ENCODE assay signal across 12 cellular contexts in the genomic region with DNA sequence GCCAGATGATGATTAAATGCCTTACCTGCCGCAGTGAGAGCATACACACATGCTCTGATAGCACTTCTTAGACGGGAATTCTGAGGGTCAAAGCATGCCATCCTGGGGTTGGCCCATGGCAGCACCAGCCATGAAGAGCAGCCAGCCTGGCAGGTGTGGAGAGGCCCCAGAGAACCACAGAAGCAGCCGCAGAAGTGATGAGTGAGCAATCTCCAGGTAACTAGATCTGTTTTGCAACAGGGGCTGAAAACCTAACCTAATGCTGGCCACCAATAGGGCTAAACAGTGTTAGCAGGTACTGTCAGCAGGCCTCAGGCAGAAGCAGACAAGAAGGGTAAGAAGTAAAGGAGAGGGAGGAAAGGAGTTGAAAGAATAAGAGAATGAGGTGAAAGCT. TPM values are rescaled to one million over a fixed set of nuclear protein-coding genes. Genes with fewer than 3 reads are reported as not detected.
DNase-seq lines count a peak whose midpoint lies in the region; ATAC-seq and TF ChIP-seq lines count a peak whose summit lies in the region.
"Had no signal": no experiment of that assay in that cellular context is flagged by ENCODE, and none has a peak within 500 bp of the region (broad histone marks: within the 10 kb centered on the region; RNA-seq: fewer than 3 reads in every experiment).

No MANE protein-coding gene starts in this region.

- H3K4me1 ChIP-seq in gastrocnemius medialis (peaks cover 24 to 30% of the 10 kb centered on the region in 2 donors), testis (no peaks in the 10 kb centered on the region)
- H3K4me1 ChIP-seq in effector memory CD4-positive, alpha-beta T cell (ENCODE audit: control insufficient read depth, insufficient read depth, low read length, poor library complexity, severe bottlenecking): no peaks in the 10 kb centered on the region

- WGBS in testis, 2 donors: 90 to 92% methylated on average over 3 of the region's 3 CpGs

- in situ Hi-C loops in gastrocnemius medialis (cut with MboI; ENCODE audit: low sequenced_read_pairs in 4 of 4) (no loop called here), GM13977 (cut with MboI; ENCODE audit: low pct_unique_long_range_greater_than_20kb, low sequenced_read_pairs, unreplicated experiment) (no loop called here)

- no peaks in the 10 kb centered on the region for H3K27me3 ChIP-seq in gastrocnemius medialis
- no peaks in the 10 kb centered on the region for H3K27me3 ChIP-seq in testis
- H3K27me3 ChIP-seq in effector memory CD4-positive, alpha-beta T cell (replicated peaks; ENCODE audit: control insufficient read depth, insufficient read depth, low read length, poor library complexity, severe bottlenecking): no peaks in the 10 kb centered on the region

- intact Hi-C loops in gastrocnemius medialis (cut with DNase I; ENCODE audit: low total_unique reads) (no loop called here), testis (cut with DNase I; ENCODE audit: low total_unique reads) (no loop called here)

- H3K4me3 ChIP-seq in gastrocnemius medialis (peak overlapping the region; percentile 6 to 44 (median 6)), testis (no peak overlapping the region)
- no peak overlapping the region for H3K4me3 ChIP-seq in effector memory CD4-positive, alpha-beta T cell (ENCODE audit: insufficient read depth, low read depth, low read length, poor library complexity, severe bottlenecking)
- H3K4me3 ChIP-seq: SK-N-MC had no signal

- peak overlapping the region; percentile 80 to 83 (median 80) for H3K27ac ChIP-seq in gastrocnemius medialis
- no peak overlapping the region for H3K27ac ChIP-seq in testis
- no peak overlapping the region for H3K27ac ChIP-seq in effector memory CD4-positive, alpha-beta T cell (ENCODE audit: insufficient read depth, low read length, poor library complexity, severe bottlenecking)
- H3K27ac ChIP-seq: SK-N-MC had no signal

- peak in 1 of 2 donors; percentile 47 for TF ChIP-seq POLR2A in gastrocnemius medialis (IDR thresholded peaks at IDR 0.05)
- no peak for TF ChIP-seq POLR2A in testis (IDR thresholded peaks at IDR 0.05)

- peak; percentile 59 for DNase-seq in DMS79 treated with DMSO at 0.1 percent for 48 hours (lab: John Stamatoyannopoulos, UW)
- DNase-seq in NCI-H510A treated with DMSO at 0.1 percent for 48 hours (lab: John Stamatoyannopoulos, UW): peak; percentile 84
- DNase-seq in islet precursor cell: peak; percentile 59
- DNase-seq in gastrocnemius medialis: peak; percentile 53 to 82
- no peak for DNase-seq in testis
- DNase-seq in effector memory CD4-positive, alpha-beta T cell: no peak
- DNase-seq in GM13977 (ENCODE audit: low spot score): no peak
- DNase-seq: activated CD4-positive, alpha-beta memory T cell treated with anti-CD3 and anti-CD28 coated beads for 36 hours; cerebellar nuclear complex; NCI-H2081 treated with DMSO at 0.1 percent for 48 hours had no signal

- ATAC-seq in gastrocnemius medialis (peak; percentile 95 to 99), HG02623 (IDR thresholded peaks at IDR 0.05; ENCODE audit: unreplicated experiment) (no peak)

- H3K36me3 ChIP-seq in gastrocnemius medialis (no peaks in the 10 kb centered on the region), testis (ENCODE audit: low read depth, missing control alignments) (no peaks in the 10 kb centered on the region)
- no peaks in the 10 kb centered on the region for H3K36me3 ChIP-seq in effector memory CD4-positive, alpha-beta T cell (ENCODE audit: control insufficient read depth, insufficient read depth, low read length)

- no peaks in the 10 kb centered on the region for H3K9me3 ChIP-seq in gastrocnemius medialis
- no peaks in the 10 kb centered on the region for H3K9me3 ChIP-seq in testis
- no peaks in the 10 kb centered on the region for H3K9me3 ChIP-seq in effector memory CD4-positive, alpha-beta T cell (ENCODE audit: control insufficient read depth, low read length)

- TF ChIP-seq CTCF in gastrocnemius medialis (IDR thresholded peaks at IDR 0.05 in 4 of 5, conservative IDR thresholded peaks at IDR 0.05 in 1 of 5) (no peak), testis (IDR thresholded peaks at IDR 0.05) (no peak), GM13977 (IDR thresholded peaks at IDR 0.05; ENCODE audit: extremely low read depth, insufficient read depth, missing control alignments) (no peak)

RNA-seq across cellular contexts. Expression of a gene that starts 33.5 kb away (rescaled TPM):
- total RNA-seq in gastrocnemius medialis (10 to 100 TPM; 23.5 to 51.0 (median 33.0) TPM), testis (10 to 100 TPM; 20.4 to 23.0 TPM)
- polyA plus RNA-seq in testis (ENCODE audit: insufficient read depth, low read depth, low replicate concordance): 5.7 TPM

Comparison
In these comparisons a context has a peak if more than half of its experiments do, and no peak if none do; other contexts are left out.
1. DNase-seq: peak in DMS79 treated with DMSO at 0.1 percent for 48 hours (single experiment), NCI-H510A treated with DMSO at 0.1 percent for 48 hours (single experiment), islet precursor cell (single experiment) and gastrocnemius medialis (2 of 2); none in testis (single experiment), effector memory CD4-positive, alpha-beta T cell (0 of 3) and GM13977 (single experiment).
2. H3K27ac ChIP-seq: peak in gastrocnemius medialis (4 of 4); none in testis (0 of 2) and effector memory CD4-positive, alpha-beta T cell (single experiment).
3. H3K4me3 ChIP-seq: peak in gastrocnemius medialis (4 of 4); none in testis (0 of 2) and effector memory CD4-positive, alpha-beta T cell (single experiment).